In the genomic region with DNA sequence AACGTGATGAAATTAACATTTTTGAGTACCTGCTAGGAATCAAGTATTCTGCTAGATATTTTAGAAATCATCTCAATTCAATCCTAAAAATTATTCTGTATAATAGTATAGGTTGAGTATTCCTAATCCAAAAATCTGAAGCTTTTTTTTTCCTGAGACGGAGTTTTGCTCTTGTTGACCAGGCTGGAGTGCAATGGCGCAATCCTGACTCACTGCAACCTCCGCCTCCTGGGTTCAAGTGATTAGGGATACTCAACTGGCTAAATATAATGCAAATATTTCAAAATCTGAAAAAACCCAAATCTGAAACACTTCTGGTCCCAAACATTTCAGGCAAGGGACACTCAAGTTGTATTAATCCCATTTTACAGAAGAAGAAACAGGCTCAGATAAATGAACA, we compare ENCODE assay signal across 25 cellular contexts.
"Had no signal": no experiment of that assay in that cellular context is flagged by ENCODE, and none has a peak within 500 bp of the region (broad histone marks: within the 10 kb centered on the region; RNA-seq: fewer than 3 reads in every experiment).

No MANE protein-coding gene starts in this region.

- H3K4me3 ChIP-seq: left ventricle myocardium inferior, pancreas, right atrium auricular region, tibial nerve had no signal

- H3K36me3 Mint-ChIP-seq: activated CD4-positive, alpha-beta memory T cell treated with anti-CD3 and anti-CD28 coated beads for 36 hours; activated naive CD8-positive, alpha-beta T cell treated with anti-CD3 and anti-CD28 coated beads, Interleukin-2, amount 10 ng/mL, durations not matched to agents 7 days and 5 days had no signal

- DNase-seq: activated CD4-positive, alpha-beta memory T cell treated with anti-CD3 and anti-CD28 coated beads for 36 hours; activated CD4-positive, alpha-beta T cell treated with anti-CD3 and anti-CD28 coated beads, Interleukin-2, amount 10 ng/mL, durations not matched to agents 24 days and 14 days; activated CD4-positive, CD25-positive, alpha-beta regulatory T cell treated with anti-CD3 and anti-CD28 coated beads, Interleukin-2, amount 50 U/mL, for 72 hours; activated CD8-positive, alpha-beta memory T cell treated with anti-CD3 and anti-CD28 coated beads, Interleukin-2, amount 50 U/mL, for 4 hours; activated effector memory CD4-positive, alpha-beta T cell treated with anti-CD3 and anti-CD28 coated beads, Interleukin-2, amount 50 U/mL, for 16 hours; activated naive CD4-positive, alpha-beta T cell treated with anti-CD3 and anti-CD28 coated beads for 36 hours; activated naive CD8-positive, alpha-beta T cell treated with anti-CD3 and anti-CD28 coated beads, Interleukin-2, amount 10 ng/mL, durations not matched to agents 7 days and 5 days; activated T-cell treated with anti-CD3 and anti-CD28 coated beads, Interleukin-2, amount 50 U/mL, for 1 hour; amniotic stem cell; brain microvascular endothelial cell; central memory CD4-positive, alpha-beta T cell; endodermal cell; glutamatergic neuron; left ventricle myocardium inferior; nephron progenitor cell; pancreas; stimulated activated CD4-positive, alpha-beta T cell treated with anti-CD3 and anti-CD28 coated beads, Interleukin-15, amount 100 ng/mL, for 24 hours; stimulated activated naive CD4-positive, alpha-beta T cell treated with Interleukin-2 at 50 U/mL for 16 hours; T-helper 9 cell had no signal

- H3K27me3 Mint-ChIP-seq: activated CD4-positive, alpha-beta memory T cell treated with anti-CD3 and anti-CD28 coated beads for 36 hours; activated naive CD8-positive, alpha-beta T cell treated with anti-CD3 and anti-CD28 coated beads, Interleukin-2, amount 10 ng/mL, durations not matched to agents 7 days and 5 days had no signal

- H3K4me1 Mint-ChIP-seq: activated CD4-positive, alpha-beta T cell treated with anti-CD3 and anti-CD28 coated beads, Interleukin-2, amount 10 ng/mL, durations not matched to agents 24 days and 14 days; activated naive CD8-positive, alpha-beta T cell treated with anti-CD3 and anti-CD28 coated beads, Interleukin-2, amount 10 ng/mL, durations not matched to agents 7 days and 5 days had no signal

- ATAC-seq: esophagus mucosa, pancreas had no signal

- H3K4me3 Mint-ChIP-seq: activated CD4-positive, alpha-beta memory T cell treated with anti-CD3 and anti-CD28 coated beads for 36 hours; activated CD4-positive, alpha-beta T cell treated with anti-CD3 and anti-CD28 coated beads, Interleukin-2, amount 10 ng/mL, durations not matched to agents 24 days and 14 days; activated naive CD4-positive, alpha-beta T cell treated with anti-CD3 and anti-CD28 coated beads for 36 hours; activated naive CD8-positive, alpha-beta T cell treated with anti-CD3 and anti-CD28 coated beads, Interleukin-2, amount 10 ng/mL, durations not matched to agents 7 days and 5 days; activated T-helper 1 cell treated with anti-CD3 and anti-CD28 coated beads, Interleukin-12 subunit alpha, Interleukin-12 subunit beta, Interleukin-2, Interleukin-4 antibody, amounts not matched to agents 30 ng/mL and 10 ng/mL and 1 ng/mL, durations not matched to agents 14 hours and 24 hours and 36 hours; dendritic cell treated with granulocyte-macrophage colony-stimulating factor and Interleukin-4, amounts not matched to agents 40 ng/mL and 50 ng/mL, for 4 days; endodermal cell; nephron progenitor cell; T-helper 1 cell treated with Interleukin-12 subunit alpha and Interleukin-12 subunit beta and Interleukin-4 antibody, amounts not matched to agents 30 μg/mL and 1 μg/mL, for 36 hours had no signal

- H3K9me3 Mint-ChIP-seq: activated CD4-positive, alpha-beta memory T cell treated with anti-CD3 and anti-CD28 coated beads for 36 hours; activated CD4-positive, alpha-beta T cell treated with anti-CD3 and anti-CD28 coated beads, Interleukin-2, amount 10 ng/mL, durations not matched to agents 24 days and 14 days; activated naive CD4-positive, alpha-beta T cell treated with anti-CD3 and anti-CD28 coated beads for 36 hours; activated naive CD8-positive, alpha-beta T cell treated with anti-CD3 and anti-CD28 coated beads, Interleukin-2, amount 10 ng/mL, durations not matched to agents 7 days and 5 days; activated T-helper 1 cell treated with anti-CD3 and anti-CD28 coated beads, Interleukin-12 subunit alpha, Interleukin-12 subunit beta, Interleukin-2, Interleukin-4 antibody, amounts not matched to agents 30 ng/mL and 10 ng/mL and 1 ng/mL, durations not matched to agents 14 hours and 24 hours and 36 hours; dendritic cell treated with granulocyte-macrophage colony-stimulating factor and Interleukin-4, amounts not matched to agents 40 ng/mL and 50 ng/mL, for 4 days; endodermal cell; T-helper 1 cell treated with Interleukin-12 subunit alpha and Interleukin-12 subunit beta and Interleukin-4 antibody, amounts not matched to agents 30 μg/mL and 1 μg/mL, for 36 hours had no signal

- H3K27ac Mint-ChIP-seq: activated CD4-positive, alpha-beta memory T cell treated with anti-CD3 and anti-CD28 coated beads for 36 hours; activated CD4-positive, alpha-beta T cell treated with anti-CD3 and anti-CD28 coated beads, Interleukin-2, amount 10 ng/mL, durations not matched to agents 24 days and 14 days; activated naive CD4-positive, alpha-beta T cell treated with anti-CD3 and anti-CD28 coated beads for 36 hours; activated naive CD8-positive, alpha-beta T cell treated with anti-CD3 and anti-CD28 coated beads, Interleukin-2, amount 10 ng/mL, durations not matched to agents 7 days and 5 days; activated T-helper 1 cell treated with anti-CD3 and anti-CD28 coated beads, Interleukin-12 subunit alpha, Interleukin-12 subunit beta, Interleukin-2, Interleukin-4 antibody, amounts not matched to agents 30 ng/mL and 10 ng/mL and 1 ng/mL, durations not matched to agents 14 hours and 24 hours and 36 hours; dendritic cell treated with granulocyte-macrophage colony-stimulating factor and Interleukin-4, amounts not matched to agents 40 ng/mL and 50 ng/mL, for 4 days; endodermal cell; nephron progenitor cell; T-helper 1 cell treated with Interleukin-12 subunit alpha and Interleukin-12 subunit beta and Interleukin-4 antibody, amounts not matched to agents 30 μg/mL and 1 μg/mL, for 36 hours had no signal
